ENCODE assay signal across 1 cellular context in genomic region chr16:67158637-67159600, GRCh38.
TF ChIP-seq lines count a peak whose summit lies in the region.

No MANE protein-coding gene starts in this region.

TF ChIP-seq in H1, 55 proteins besides CTCF, POLR2A, EP300 and RAD21:
- TF ChIP-seq SIX5 (IDR thresholded peaks at IDR 0.05; ENCODE audit: low read depth, low read length) (no peak), KDM5A (IDR thresholded peaks at IDR 0.05; ENCODE audit: low read length) (no peak), SUZ12 (IDR thresholded peaks at IDR 0.05; ENCODE audit: low read length) (peak; percentile 83; the same call in 1 of the 2 replicates), SIRT6 (IDR thresholded peaks at IDR 0.05; ENCODE audit: low read length) (no peak), CHD7 (IDR thresholded peaks at IDR 0.05; ENCODE audit: insufficient replicate concordance, low read length) (no peak), CBX8 (IDR thresholded peaks at IDR 0.05; ENCODE audit: borderline replicate concordance, low read depth, low read length) (no peak), SAP30 (IDR thresholded peaks at IDR 0.05; ENCODE audit: insufficient read depth, insufficient replicate concordance, low read length) (no peak)
